7 cellular contexts compared by ENCODE assay signal in genomic region chr13:80721689-80722088, GRCh38.
"Had no signal": no experiment of that assay in that cellular context is flagged by ENCODE, and none has a peak within 500 bp of the region (broad histone marks: within the 10 kb centered on the region; RNA-seq: fewer than 3 reads in every experiment).

No MANE protein-coding gene starts in this region.

- H3K4me2 ChIP-seq: KMS-11 had no signal

- H3K27ac ChIP-seq: HL-60, KMS-11 had no signal

- DNase-seq: IMR-90, KBM-7, KG1 had no signal

- ATAC-seq: HepG2 had no signal

- FAIRE-seq: HepG2, HTR-8/SVneo had no signal

- H3K9ac ChIP-seq: KMS-11 had no signal
